9 cellular contexts compared by ENCODE assay signal in the genomic region with DNA sequence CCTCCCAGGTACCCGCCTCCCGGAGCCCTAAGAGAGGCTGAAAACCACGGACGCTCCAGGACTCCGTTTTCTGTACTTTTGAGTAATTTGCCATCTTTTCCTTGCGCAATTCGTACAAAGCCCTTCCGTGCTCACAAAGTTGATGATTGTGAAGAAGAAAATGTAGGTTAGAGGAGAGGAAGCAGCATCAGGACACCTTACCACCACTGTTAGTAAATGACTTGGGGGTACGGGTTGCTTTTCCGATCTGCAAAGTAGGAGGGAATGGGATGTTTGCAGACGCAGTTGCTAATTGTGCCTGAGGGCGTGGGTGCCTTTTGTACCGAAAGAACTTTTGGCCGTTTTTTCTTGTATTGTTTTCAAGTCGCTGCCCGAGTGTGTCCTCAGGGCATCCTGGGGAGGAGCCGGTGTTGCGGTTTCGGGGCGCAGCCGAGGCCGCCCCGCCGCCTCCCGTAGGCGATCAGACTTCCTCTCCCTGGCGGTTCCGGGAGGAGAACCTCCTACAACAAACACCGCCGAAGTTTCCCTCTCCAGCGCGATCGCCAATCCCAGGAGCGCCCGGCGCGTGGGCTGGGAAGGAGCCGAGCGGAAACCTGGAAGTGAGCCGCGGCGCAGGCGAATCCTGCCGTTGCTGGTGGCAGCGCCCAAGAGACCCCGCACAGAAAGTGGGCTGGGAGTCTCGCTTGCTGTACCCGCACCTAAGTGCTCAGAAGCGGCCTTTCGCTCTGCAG. TPM values are rescaled to one million over a fixed set of nuclear protein-coding genes. Genes with fewer than 3 reads are reported as not detected.
DNase-seq lines count a peak whose midpoint lies in the region; ATAC-seq, FAIRE-seq and TF ChIP-seq lines count a peak whose summit lies in the region.
"Had no signal": no experiment of that assay in that cellular context is flagged by ENCODE, and none has a peak within 500 bp of the region (broad histone marks: within the 10 kb centered on the region; RNA-seq: fewer than 3 reads in every experiment).

No MANE protein-coding gene starts in this region.

- H3K4me1 ChIP-seq in ACC112 (ENCODE audit: control insufficient read depth, insufficient read depth, low read length, unreplicated experiment), result peaks cover 17% of the 10 kb centered on the region
- peaks cover 6% of the 10 kb centered on the region for H3K4me1 ChIP-seq in mesodermal cell (ENCODE audit: control insufficient read depth, insufficient read depth, low read length, poor library complexity, severe bottlenecking)

- H3K27ac ChIP-seq in ACC112 (ENCODE audit: low read depth, low read length) (peak overlapping the region; percentile 24), mesodermal cell (ENCODE audit: low read depth, low read length, severe bottlenecking) (no peak overlapping the region)

- H3K27me3 Mint-ChIP-seq in type B pancreatic cell, result peaks cover 46% of the 10 kb centered on the region

- no peak for TF ChIP-seq POLR2A in GM12891 (IDR thresholded peaks at IDR 0.05; ENCODE audit: low read depth, low read length)

- no peaks in the 10 kb centered on the region for H3K9me3 ChIP-seq in mesodermal cell (ENCODE audit: control insufficient read depth, low read length)

- H3K79me2 ChIP-seq in ACC112 (ENCODE audit: control insufficient read depth, insufficient read depth, low read length, unreplicated experiment), result no peaks in the 10 kb centered on the region

- no peak for ATAC-seq in HG03097 (IDR thresholded peaks at IDR 0.05; ENCODE audit: low FRiP score, unreplicated experiment)

- no peaks in the 10 kb centered on the region for H3K9me3 Mint-ChIP-seq in type B pancreatic cell

- H3K4me3 ChIP-seq in ACC112 (ENCODE audit: low read depth, low read length), result peak overlapping the region; percentile 97
- H3K4me3 ChIP-seq in epithelial cell of esophagus (ENCODE audit: low read length), result peak overlapping the region; percentile 52
- H3K4me3 ChIP-seq in mesodermal cell (ENCODE audit: extremely low read depth, insufficient read depth, low read length, poor library complexity, severe bottlenecking), result peak overlapping the region; percentile 47

- H3K4me1 Mint-ChIP-seq in type B pancreatic cell (ENCODE audit: unreplicated experiment), result peaks cover 20% of the 10 kb centered on the region

- peak overlapping the region; percentile 78 for H2AFZ ChIP-seq in ACC112 (ENCODE audit: low read length, unreplicated experiment)

- H3K27ac Mint-ChIP-seq in type B pancreatic cell, result peak overlapping the region; percentile 94

- no peaks in the 10 kb centered on the region for H3K36me3 ChIP-seq in ACC112 (ENCODE audit: insufficient read depth, low read length)
- H3K36me3 ChIP-seq in mesodermal cell (ENCODE audit: control insufficient read depth, insufficient read depth, low read length), result no peaks in the 10 kb centered on the region

- peaks cover 3% of the 10 kb centered on the region for H3K36me3 Mint-ChIP-seq in type B pancreatic cell

- DNase-seq in GM12891 (ENCODE audit: insufficient read length, low spot score), result peak; percentile 32
- DNase-seq in SKM-1 (lab: John Stamatoyannopoulos, UW; ENCODE audit: unreplicated experiment), result peak; percentile 76
- peak; percentile 79 for DNase-seq in epithelial cell of esophagus (ENCODE audit: low read depth)
- no peak for DNase-seq in type B pancreatic cell (ENCODE audit: extremely low spot score, unreplicated experiment)
- no peak for DNase-seq in stimulated activated CD4-positive, alpha-beta T cell treated with anti-CD3 and anti-CD28 coated beads, Interleukin-12 subunit alpha, Interleukin-12 subunit beta, amount 100 ng/mL, for 4 hours

- 0 to 2% methylated on average over 20 to 43 of the region's 50 CpGs for WGBS in mesodermal cell (ENCODE audit: insufficient coverage in 2 of 2), 2 experiments

- peak overlapping the region; percentile 99 for H3K4me3 Mint-ChIP-seq in type B pancreatic cell

- TF ChIP-seq CTCF in epithelial cell of esophagus (IDR thresholded peaks at IDR 0.05; ENCODE audit: insufficient read depth, low read depth, low read length, missing control alignments) (no peak), type B pancreatic cell (conservative IDR thresholded peaks at IDR 0.05) (no peak)

- H3K27me3 ChIP-seq in ACC112 (ENCODE audit: insufficient read depth, low read length), result no peaks in the 10 kb centered on the region

- FAIRE-seq in GM12891 (lab: Jason Lieb, UNC), result no peak
- FAIRE-seq: islet of Langerhans had no signal

TF ChIP-seq in GM12891, 5 proteins besides CTCF, POLR2A, EP300 and RAD21:
- no peak for TF ChIP-seq POU2F2 (IDR thresholded peaks at IDR 0.05; ENCODE audit: low read depth, low read length)
- TF ChIP-seq POLR2AphosphoS5 (IDR thresholded peaks at IDR 0.05; ENCODE audit: low read depth, low read length), result no peak
- no peak for TF ChIP-seq PAX5 (IDR thresholded peaks at IDR 0.05; ENCODE audit: insufficient read depth, low read length, severe bottlenecking)
- TF ChIP-seq SPI1 (IDR thresholded peaks at IDR 0.05; ENCODE audit: low read depth, low read length), result no peak
- TF ChIP-seq TAF1 (IDR thresholded peaks at IDR 0.05; ENCODE audit: low read depth, low read length), result no peak

RNA-seq across cellular contexts. Expression of a gene that starts 1.0 kb away (rescaled TPM):
- not detected for polyA plus RNA-seq in GM12891 (2012; ENCODE audit: low read depth, missing spikeins)
- 0.18 TPM for polyA plus RNA-seq in mesodermal cell (2013, experiment 1 of 2)
- polyA plus RNA-seq in mesodermal cell (2013, experiment 2 of 2), result 0.25 TPM
- total RNA-seq in type B pancreatic cell (ENCODE audit: low replicate concordance), result 10.8 and 36.0 TPM in 2 replicates

Comparison
In these comparisons a context has a peak if more than half of its experiments do, and no peak if none do; other contexts are left out.
1. H3K4me3 ChIP-seq: peak in every context shown above with its lines; median percentile 97 in ACC112; 52 in epithelial cell of esophagus; 47 in mesodermal cell.
2. DNase-seq: peak in GM12891 (single experiment), SKM-1 (single experiment) and epithelial cell of esophagus (single experiment); none in type B pancreatic cell (single experiment) and stimulated activated CD4-positive, alpha-beta T cell treated with anti-CD3 and anti-CD28 coated beads, Interleukin-12 subunit alpha, Interleukin-12 subunit beta, amount 100 ng/mL, for 4 hours (single experiment).